12 cellular contexts compared by ENCODE assay signal in genomic region chr16:90046122-90046970, GRCh38. TPM values are rescaled to one million over a fixed set of nuclear protein-coding genes. Genes with fewer than 3 reads are reported as not detected.
DNase-seq lines count a peak whose midpoint lies in the region; ATAC-seq, FAIRE-seq and TF ChIP-seq lines count a peak whose summit lies in the region.
"Had no signal": no experiment of that assay in that cellular context is flagged by ENCODE, and none has a peak within 500 bp of the region (broad histone marks: within the 10 kb centered on the region; RNA-seq: fewer than 3 reads in every experiment).

No MANE protein-coding gene starts in this region.

- FAIRE-seq in HTR-8/SVneo (lab: Jason Lieb, UNC) = no peak
- FAIRE-seq: islet of Langerhans had no signal

- DNase-seq in breast epithelium (ENCODE audit: low spot score in 2 of 2) (peak in 1 of 2 donors; percentile 50), MCF 10A (ENCODE audit: unreplicated experiment) (no peak), adrenal gland (peak in 4 of 7 donors; percentile 32 to 60 (median 52)), kidney epithelial cell (ENCODE audit: low read depth) (no peak), upper lobe of right lung (peak; percentile 53), HTR-8/SVneo (ENCODE audit: insufficient read length, low spot score) (no peak)
- DNase-seq: activated CD4-positive, alpha-beta T cell treated with anti-CD3 and anti-CD28 coated beads for 1 hour; GF-D8 had no signal

- H3K4me3 ChIP-seq in breast epithelium (peak overlapping the region in 2 of 3 donors; percentile 63 to 82), adrenal gland (peak overlapping the region in 2 of 4 donors; percentile 20 to 55), kidney epithelial cell (ENCODE audit: low read depth, low read length) (peak overlapping the region; percentile 27), upper lobe of right lung (peak overlapping the region; percentile 32)

- H3K36me3 ChIP-seq in breast epithelium (no peaks in the 10 kb centered on the region), adrenal gland (replicated peaks in 1 of 2) (peaks cover 0 to 15% of the 10 kb centered on the region in 2 donors), kidney epithelial cell (ENCODE audit: control insufficient read depth, insufficient read depth, low read length) (peaks cover 4% of the 10 kb centered on the region), upper lobe of right lung (peaks cover 9% of the 10 kb centered on the region)

- intact Hi-C loops in breast epithelium (cut with DNase I; ENCODE audit: low total_unique reads) = no loop called here
- intact Hi-C loops in MCF 10A (cut with micrococcal nuclease) = no loop called here
- intact Hi-C loops in adrenal gland (cut with DNase I) = no loop called here
- intact Hi-C loops in upper lobe of right lung (cut with DNase I) = no loop called here

- POLR2A ChIA-PET in MCF 10A (lab: Yijun Ruan, JAX) = interaction anchor here (3.2 kb wide), 1 partner anchor 24 kb away, joined by 25 read pairs; no protein-coding TSS in a partner anchor

- H3K36me3 Mint-ChIP-seq in MCF 10A (ENCODE audit: insufficient read depth, unreplicated experiment) = peaks cover 19% of the 10 kb centered on the region
- H3K36me3 Mint-ChIP-seq in activated T-helper 17 cell treated with anti-CD3 and anti-CD28 coated beads, Interleukin-2, amount 50 U/mL, for 72 hours (ENCODE audit: low read depth) = no peaks in the 10 kb centered on the region

- H3K4me1 ChIP-seq in breast epithelium (peaks cover 4 to 6% of the 10 kb centered on the region in 2 donors), adrenal gland (replicated peaks in 1 of 2) (peaks cover 14 to 15% of the 10 kb centered on the region in 2 donors), upper lobe of right lung (peaks cover 13% of the 10 kb centered on the region)

- H3K4me3 Mint-ChIP-seq in MCF 10A (ENCODE audit: unreplicated experiment) = no peak overlapping the region
- H3K4me3 Mint-ChIP-seq in activated T-helper 17 cell treated with anti-CD3 and anti-CD28 coated beads, Interleukin-2, amount 50 U/mL, for 72 hours = no peak overlapping the region

- CTCF ChIA-PET in MCF 10A (lab: Yijun Ruan, JAX) = no interaction called here

- H3K9me3 ChIP-seq in breast epithelium = no peaks in the 10 kb centered on the region
- no peaks in the 10 kb centered on the region for H3K9me3 ChIP-seq in adrenal gland (replicated peaks in 1 of 3)
- H3K9me3 ChIP-seq in upper lobe of right lung = no peaks in the 10 kb centered on the region

- TF ChIP-seq POLR2A in breast epithelium (IDR thresholded peaks at IDR 0.05) = no peak
- TF ChIP-seq POLR2A in adrenal gland (IDR thresholded peaks at IDR 0.05) = no peak

- H3K27ac ChIP-seq in breast epithelium (peak overlapping the region; percentile 80 to 88), adrenal gland (peak overlapping the region in 3 of 5 donors; percentile 2 to 74 (median 61)), upper lobe of right lung (no peak overlapping the region)
- H3K27ac ChIP-seq: HL-60 had no signal

- no TSS peak for BruUV-seq in MCF 10A (replicated peaks; lab: Mats Ljungman, UMichigan)

- no peaks in the 10 kb centered on the region for H3K27me3 Mint-ChIP-seq in MCF 10A (ENCODE audit: insufficient read depth, unreplicated experiment)
- H3K27me3 Mint-ChIP-seq in activated T-helper 17 cell treated with anti-CD3 and anti-CD28 coated beads, Interleukin-2, amount 50 U/mL, for 72 hours = peaks cover 3% of the 10 kb centered on the region

- TF ChIP-seq CTCF in breast epithelium (IDR thresholded peaks at IDR 0.05) (no peak), MCF 10A (IDR thresholded peaks at IDR 0.05; ENCODE audit: unreplicated experiment) (no peak), adrenal gland (IDR thresholded peaks at IDR 0.05) (no peak), kidney epithelial cell (IDR thresholded peaks at IDR 0.05; ENCODE audit: insufficient read depth, low read length, poor library complexity, severe bottlenecking) (no peak), upper lobe of right lung (IDR thresholded peaks at IDR 0.05) (no peak)

- 41 to 49% (median 43%) methylated on average over 10 to 23 of the region's 23 CpGs for WGBS in adrenal gland, 4 donors

- no peaks in the 10 kb centered on the region for H3K9me3 Mint-ChIP-seq in MCF 10A (ENCODE audit: unreplicated experiment)
- H3K9me3 Mint-ChIP-seq in activated T-helper 17 cell treated with anti-CD3 and anti-CD28 coated beads, Interleukin-2, amount 50 U/mL, for 72 hours = no peaks in the 10 kb centered on the region

- peaks cover 11% of the 10 kb centered on the region for H3K4me1 Mint-ChIP-seq in MCF 10A (ENCODE audit: insufficient read depth, unreplicated experiment)
- H3K4me1 Mint-ChIP-seq in activated T-helper 17 cell treated with anti-CD3 and anti-CD28 coated beads, Interleukin-2, amount 50 U/mL, for 72 hours = no peaks in the 10 kb centered on the region

- H3K27ac Mint-ChIP-seq in MCF 10A (ENCODE audit: low read depth, unreplicated experiment) = no peak overlapping the region
- no peak overlapping the region for H3K27ac Mint-ChIP-seq in activated T-helper 17 cell treated with anti-CD3 and anti-CD28 coated beads, Interleukin-2, amount 50 U/mL, for 72 hours

- H3K27me3 ChIP-seq in breast epithelium = no peaks in the 10 kb centered on the region
- no peaks in the 10 kb centered on the region for H3K27me3 ChIP-seq in adrenal gland
- no peaks in the 10 kb centered on the region for H3K27me3 ChIP-seq in kidney epithelial cell (ENCODE audit: control insufficient read depth, insufficient read depth, low read length)
- no peaks in the 10 kb centered on the region for H3K27me3 ChIP-seq in upper lobe of right lung

- ATAC-seq in upper lobe of right lung (no peak), HG03196 (IDR thresholded peaks at IDR 0.05; ENCODE audit: unreplicated experiment) (no peak)
- no peak for ATAC-seq in activated T-helper 17 cell treated with anti-CD3 and anti-CD28 coated beads, Interleukin-2, amount 50 U/mL, for 72 hours (replicated peaks)

RNA-seq across cellular contexts. Expression of gene DBNDD1, which starts 27.1 kb away (rescaled TPM):
- 1 to 10 TPM; 3.7 to 7.9 (median 6.0) TPM for total RNA-seq in breast epithelium
- total RNA-seq in MCF 10A (2022) = 3.5 TPM in 2 replicates
- 10 to 100 TPM in 1 of 8 donors, 1 to 10 TPM in 7; 4.8 to 24.2 (median 8.0) TPM for total RNA-seq in adrenal gland
- 1 to 10 TPM; 3.3 to 6.7 (median 5.5) TPM for polyA plus RNA-seq in adrenal gland
- 27.2 and 35.2 TPM in 2 replicates for total RNA-seq in kidney epithelial cell
- 7.0 TPM for total RNA-seq in upper lobe of right lung
- under 1 TPM in 1 of 2 donors, not detected in 1; 0.53 TPM for total RNA-seq in activated T-helper 17 cell treated with anti-CD3 and anti-CD28 coated beads, Interleukin-2, amount 50 U/mL, for 72 hours

RNA-seq across cellular contexts. Expression of gene PRDM7, which starts 30.8 kb away (rescaled TPM):
- total RNA-seq in breast epithelium (not detected), MCF 10A (2022) (not detected in 2 replicates), adrenal gland (not detected), kidney epithelial cell (not detected in 2 replicates), upper lobe of right lung (not detected)
- not detected for polyA plus RNA-seq in adrenal gland
- under 1 TPM in 1 of 2 donors, not detected in 1; 0.13 TPM for total RNA-seq in activated T-helper 17 cell treated with anti-CD3 and anti-CD28 coated beads, Interleukin-2, amount 50 U/mL, for 72 hours

Comparison
In these comparisons a context has a peak if more than half of its experiments do, and no peak if none do; other contexts are left out.
1. DNase-seq: peak in adrenal gland (4 of 7) and upper lobe of right lung (single experiment); none in MCF 10A (single experiment), kidney epithelial cell (single experiment) and HTR-8/SVneo (single experiment).